Comparison of ENCODE assay signal across 20 cellular contexts in genomic region chr1:32303358-32303757, GRCh38. TPM values are rescaled to one million over a fixed set of nuclear protein-coding genes. Genes with fewer than 3 reads are reported as not detected.
A peak's percentile ranks its signal among the peaks of the same experiment; 100 is the strongest.
DNase-seq lines count a peak whose midpoint lies in the region; ATAC-seq and TF ChIP-seq lines count a peak whose summit lies in the region.
"Had no signal": no experiment of that assay in that cellular context is flagged by ENCODE, and none has a peak within 500 bp of the region (broad histone marks: within the 10 kb centered on the region; RNA-seq: fewer than 3 reads in every experiment).

No MANE protein-coding gene starts in this region.

- DNase-seq in CD4-positive, alpha-beta T cell = no peak
- DNase-seq in Calu3 (no peak), UCSD-AML1 (lab: John Stamatoyannopoulos, UW; ENCODE audit: unreplicated experiment) (no peak), NCI-H1092 treated with DMSO at 0.1 percent for 48 hours (lab: John Stamatoyannopoulos, UW) (no peak)
- no peak for DNase-seq in central memory CD8-positive, alpha-beta T cell (ENCODE audit: low spot score in 2 of 2)
- DNase-seq: C1 segment of cervical spinal cord; Caco-2; CD8-positive, alpha-beta T cell; DMS 273 treated with DMSO at 0.1 percent for 48 hours; DMS79; GDM1; H9 had no signal

- no peak for TF ChIP-seq CTCF in CD4-positive, alpha-beta T cell (IDR thresholded peaks at IDR 0.05)
- TF ChIP-seq CTCF in Calu3 (IDR thresholded peaks at IDR 0.05; ENCODE audit: unreplicated experiment) = no peak

- no peak overlapping the region for H3K4me3 Mint-ChIP-seq in CD4-positive, alpha-beta T cell
- H3K4me3 Mint-ChIP-seq in Calu3 (ENCODE audit: low read depth, unreplicated experiment) = no peak overlapping the region
- no peak overlapping the region for H3K4me3 Mint-ChIP-seq in central memory CD8-positive, alpha-beta T cell
- H3K4me3 Mint-ChIP-seq: CD8-positive, alpha-beta T cell; GM23338; H9; HFFc6 had no signal

- CTCF ChIA-PET in CD4-positive, alpha-beta T cell (lab: Charles Lee) = interaction anchor here (0.8 to 1.3 kb wide), 2 partner anchors 49 to 55 kb away, joined by 3 to 4 read pairs; no protein-coding TSS in a partner anchor
- CTCF ChIA-PET in Calu3 (lab: Charles Lee) = interaction anchor here (1.4 kb wide), 1 partner anchor 19 kb away, joined by 3 read pairs; no protein-coding TSS in a partner anchor

- intact Hi-C loops in CD4-positive, alpha-beta T cell (cut with DNase I, micrococcal nuclease) = no loop called here
- intact Hi-C loops in Calu3 (cut with micrococcal nuclease; ENCODE audit: unreplicated experiment) = no loop called here

- H3K9me3 Mint-ChIP-seq in CD4-positive, alpha-beta T cell = no peaks in the 10 kb centered on the region
- peaks cover 5% of the 10 kb centered on the region for H3K9me3 Mint-ChIP-seq in Calu3 (ENCODE audit: low read depth, unreplicated experiment)
- no peaks in the 10 kb centered on the region for H3K9me3 Mint-ChIP-seq in central memory CD8-positive, alpha-beta T cell
- H3K9me3 Mint-ChIP-seq: HFFc6 had no signal

- POLR2A ChIA-PET in CD4-positive, alpha-beta T cell (lab: Charles Lee) = interaction anchor here (1.0 kb wide), 1 partner anchor 12 kb away, joined by 3 read pairs; no protein-coding TSS in a partner anchor

- peaks cover 69% of the 10 kb centered on the region for H3K4me1 Mint-ChIP-seq in CD4-positive, alpha-beta T cell (ENCODE audit: low read depth)
- H3K4me1 Mint-ChIP-seq in Calu3 (ENCODE audit: low read depth, unreplicated experiment) = peaks cover 14% of the 10 kb centered on the region
- peaks cover 41% of the 10 kb centered on the region for H3K4me1 Mint-ChIP-seq in central memory CD8-positive, alpha-beta T cell
- H3K4me1 Mint-ChIP-seq: GM23338 had no signal

- no peak for ATAC-seq in CD4-positive, alpha-beta T cell (ENCODE audit: poor library complexity)
- no peak for ATAC-seq in central memory CD8-positive, alpha-beta T cell (replicated peaks; ENCODE audit: extremely low read depth, poor library complexity, severe bottlenecking)
- ATAC-seq in HG02623 (IDR thresholded peaks at IDR 0.05; ENCODE audit: unreplicated experiment) = no peak
- ATAC-seq: CD8-positive, alpha-beta T cell; GM12878; GM23338; HCT116 had no signal

- no peaks in the 10 kb centered on the region for H3K27me3 ChIP-seq in CD4-positive, alpha-beta T cell (ENCODE audit: control insufficient read depth, insufficient read depth, low read length)

- H3K27ac ChIP-seq in CD4-positive, alpha-beta T cell (ENCODE audit: low read depth, low read length) = no peak overlapping the region

- H3K36me3 Mint-ChIP-seq in CD4-positive, alpha-beta T cell (ENCODE audit: low read depth) = peaks cover 74% of the 10 kb centered on the region
- peaks cover 45% of the 10 kb centered on the region for H3K36me3 Mint-ChIP-seq in Calu3 (ENCODE audit: insufficient read depth, unreplicated experiment)
- H3K36me3 Mint-ChIP-seq in central memory CD8-positive, alpha-beta T cell (ENCODE audit: insufficient read depth) = peaks cover 41% of the 10 kb centered on the region

- TSS peak; percentile 8 for BruUV-seq in Calu3 (replicated peaks; lab: Mats Ljungman, UMichigan)

- H3K9me3 ChIP-seq in CD4-positive, alpha-beta T cell (ENCODE audit: control insufficient read depth, low read length) = no peaks in the 10 kb centered on the region
- H3K9me3 ChIP-seq: Caco-2 had no signal

- peak overlapping the region; percentile 42 for H3K27ac Mint-ChIP-seq in CD4-positive, alpha-beta T cell
- H3K27ac Mint-ChIP-seq in Calu3 (ENCODE audit: unreplicated experiment) = no peak overlapping the region
- H3K27ac Mint-ChIP-seq in central memory CD8-positive, alpha-beta T cell (ENCODE audit: low read depth) = peak overlapping the region; percentile 2
- H3K27ac Mint-ChIP-seq: GM23338 had no signal

- H3K27me3 Mint-ChIP-seq in CD4-positive, alpha-beta T cell = no peaks in the 10 kb centered on the region
- no peaks in the 10 kb centered on the region for H3K27me3 Mint-ChIP-seq in Calu3 (ENCODE audit: unreplicated experiment)
- H3K27me3 Mint-ChIP-seq in central memory CD8-positive, alpha-beta T cell = no peaks in the 10 kb centered on the region

RNA-seq across cellular contexts. Expression of gene HDAC1, which starts 11.5 kb away (rescaled TPM):
- total RNA-seq in CD4-positive, alpha-beta T cell = 10 to 100 TPM; 56.9 to 61.0 TPM
- 186 and 197 TPM in 2 replicates for total RNA-seq in Calu3 (2022)

RNA-seq across cellular contexts. Expression of gene MARCKSL1, which starts 32.7 kb away (rescaled TPM):
- 10 to 100 TPM; 23.4 to 23.6 TPM for total RNA-seq in CD4-positive, alpha-beta T cell
- total RNA-seq in Calu3 (2022) = 169 and 193 TPM in 2 replicates

RNA-seq across cellular contexts. Expression of gene LCK, which starts 52.3 kb away (rescaled TPM):
- 100 to 1,000 TPM; 187 to 188 TPM for total RNA-seq in CD4-positive, alpha-beta T cell
- total RNA-seq in Calu3 (2022) = 0.66 and 0.88 TPM in 2 replicates
- total RNA-seq: A172, A673, H4, HFFc6 had no signal

RNA-seq across cellular contexts. Expression of gene FAM167B, which starts 56.3 kb away (rescaled TPM):
- total RNA-seq in CD4-positive, alpha-beta T cell = under 1 TPM; 0.38 to 0.45 TPM
- total RNA-seq in Calu3 (2022) = 1.5 and 1.8 TPM in 2 replicates
- total RNA-seq: A673 had no signal

RNA-seq across cellular contexts. Expression of gene FAM229A, which starts 58.9 kb away (rescaled TPM):
- total RNA-seq in CD4-positive, alpha-beta T cell = 10 to 100 TPM; 38.0 to 38.6 TPM
- 7.3 and 7.5 TPM in 2 replicates for total RNA-seq in Calu3 (2022)

Comparison
In these comparisons a context has a peak if more than half of its experiments do, and no peak if none do; other contexts are left out.
1. RNA of gene LCK, which starts 52.3 kb away (total RNA-seq): 187 to 188 TPM in CD4-positive, alpha-beta T cell; 0.66 to 0.88 TPM in Calu3; every median in the first group is over 10 times any median in the second.